ENCODE assay signal across 24 cellular contexts in the genomic region with DNA sequence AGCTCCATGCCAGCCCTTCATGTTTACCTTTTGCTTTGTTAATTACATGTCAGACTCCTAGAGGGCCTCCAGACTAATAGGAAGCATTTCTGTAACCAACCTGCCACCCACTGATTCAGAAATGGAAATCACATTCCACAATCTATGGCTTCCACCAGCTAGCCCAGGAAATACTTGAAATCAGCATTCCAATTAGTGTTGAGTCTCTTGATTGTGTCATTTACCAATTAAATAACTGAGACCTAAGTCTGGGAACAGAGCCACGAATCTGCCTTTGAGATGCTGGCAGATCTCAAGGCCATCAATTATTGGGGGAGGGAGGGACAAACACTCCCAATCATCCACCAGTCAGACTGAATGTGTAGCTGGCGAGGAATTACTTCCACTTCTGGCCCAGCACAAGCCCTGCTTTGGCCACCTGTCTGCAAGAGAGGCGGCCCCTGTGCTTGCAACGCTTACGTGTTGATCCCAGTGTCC. TPM values are rescaled to one million over a fixed set of nuclear protein-coding genes. Genes with fewer than 3 reads are reported as not detected.
DNase-seq lines count a peak whose midpoint lies in the region; ATAC-seq, FAIRE-seq and TF ChIP-seq lines count a peak whose summit lies in the region.
"Had no signal": no experiment of that assay in that cellular context is flagged by ENCODE, and none has a peak within 500 bp of the region (broad histone marks: within the 10 kb centered on the region; RNA-seq: fewer than 3 reads in every experiment).

No MANE protein-coding gene starts in this region.

- 87% methylated on average over 5 of the region's 5 CpGs for WGBS in GM12878 (ENCODE audit: insufficient coverage, insufficient replicate concordance, low lambda C conversion rate, missing lambda C conversion rate)

- no peak overlapping the region for H3K4me2 ChIP-seq in GM12878 (ENCODE audit: control insufficient read depth, insufficient read depth)

- TF ChIP-seq POLR2A in GM12878 (IDR thresholded peaks at IDR 0.05; ENCODE audit: low read depth, low read length) = no peak

- peaks cover 8% of the 10 kb centered on the region for H3K4me1 ChIP-seq in GM12878 (ENCODE audit: control insufficient read depth, insufficient read depth, low read length)
- H3K4me1 ChIP-seq: colonic mucosa, Peyer's patch, prostate gland, tibial artery had no signal

- TSS peak; percentile 32 for BruUV-seq in GM12878 (replicated peaks; lab: Mats Ljungman, UMichigan)

- FAIRE-seq in GM12878 (lab: Jason Lieb, UNC) = no peak
- FAIRE-seq: A204.1 had no signal

- no peaks in the 10 kb centered on the region for H3K79me2 ChIP-seq in GM12878 (ENCODE audit: control insufficient read depth, insufficient read depth, low read length)

- TF ChIP-seq CTCF in GM12878 (IDR thresholded peaks at IDR 0.05 in 2 of 3, conservative IDR thresholded peaks at IDR 0.05 in 1 of 3; ENCODE audit: control insufficient read depth in 2 of 3, extremely low read depth in 1 of 3, insufficient read depth in 1 of 3, low read depth in 3 of 3, low read length in 3 of 3) = no peak
- no peak for TF ChIP-seq CTCF in coronary artery (IDR thresholded peaks at IDR 0.05)

- no peaks in the 10 kb centered on the region for H3K27me3 ChIP-seq in GM12878 (replicated peaks in 1 of 2; ENCODE audit: control insufficient read depth in 2 of 2, insufficient read depth in 2 of 2, low read length in 1 of 2)
- H3K27me3 ChIP-seq: colonic mucosa, Peyer's patch, tibial artery had no signal

- intact Hi-C loops in GM12878 (cut with micrococcal nuclease; ENCODE audit: unreplicated experiment) = no loop called here

- H3K27ac ChIP-seq in GM12878 (ENCODE audit: control insufficient read depth, insufficient read depth) (no peak overlapping the region), coronary artery (no peak overlapping the region)
- H3K27ac ChIP-seq: colonic mucosa, Peyer's patch, prostate gland, tibial artery had no signal

- H3K36me3 Mint-ChIP-seq in activated CD8-positive, alpha-beta memory T cell treated with anti-CD3 and anti-CD28 coated beads, Interleukin-2, amount 10 ng/mL, durations not matched to agents 7 days and 5 days = peaks cover 14% of the 10 kb centered on the region

- no peak overlapping the region for H3K4me3 ChIP-seq in GM12878
- no peak overlapping the region for H3K4me3 ChIP-seq in coronary artery
- H3K4me3 ChIP-seq: colonic mucosa, Peyer's patch, prostate gland, tibial artery had no signal

- no peaks in the 10 kb centered on the region for H3K27me3 Mint-ChIP-seq in activated CD8-positive, alpha-beta memory T cell treated with anti-CD3 and anti-CD28 coated beads, Interleukin-2, amount 10 ng/mL, durations not matched to agents 7 days and 5 days
- H3K27me3 Mint-ChIP-seq: activated CD4-positive, alpha-beta T cell treated with anti-CD3 and anti-CD28 coated beads for 36 hours had no signal

- no peaks in the 10 kb centered on the region for H3K4me1 Mint-ChIP-seq in activated CD8-positive, alpha-beta memory T cell treated with anti-CD3 and anti-CD28 coated beads, Interleukin-2, amount 10 ng/mL, durations not matched to agents 7 days and 5 days
- H3K4me1 Mint-ChIP-seq: activated CD4-positive, alpha-beta T cell treated with anti-CD3 and anti-CD28 coated beads for 36 hours; neural crest cell had no signal

- TF ChIP-seq RAD21 in GM12878 (IDR thresholded peaks at IDR 0.05; ENCODE audit: insufficient read depth, low read depth, low read length) = no peak

- no peak for TF ChIP-seq EP300 in GM12878 (IDR thresholded peaks at IDR 0.05; ENCODE audit: borderline replicate concordance in 1 of 2, control insufficient read depth in 1 of 2, low read depth in 2 of 2, low read length in 2 of 2)

- POLR2A ChIA-PET in GM12878 (lab: Charles Lee) = interaction anchor here (0.6 kb wide), 1 partner anchor 40 kb away, joined by 3 read pairs; no protein-coding TSS in a partner anchor

- no peak overlapping the region for H3K9ac ChIP-seq in GM12878 (ENCODE audit: control insufficient read depth, insufficient read depth, low read length)

- RAD21 ChIA-PET in GM12878 (lab: Charles Lee; ENCODE audit: unreplicated experiment) = no interaction called here

- H3K27ac Mint-ChIP-seq in activated CD8-positive, alpha-beta memory T cell treated with anti-CD3 and anti-CD28 coated beads, Interleukin-2, amount 10 ng/mL, durations not matched to agents 7 days and 5 days = no peak overlapping the region
- H3K27ac Mint-ChIP-seq: activated CD4-positive, alpha-beta T cell treated with anti-CD3 and anti-CD28 coated beads for 36 hours; CD14-positive monocyte had no signal

- SMC1A ChIA-PET in GM12878 (lab: Charles Lee; ENCODE audit: uncharacterized antibody, unreplicated experiment) = no interaction called here

- peaks cover 5 to 20% of the 10 kb centered on the region in 2 experiments for H3K36me3 ChIP-seq in GM12878 (ENCODE audit: control insufficient read depth in 2 of 2, insufficient read depth in 2 of 2, low read length in 1 of 2)
- H3K36me3 ChIP-seq: colonic mucosa, prostate gland had no signal

- DNase-seq in activated CD8-positive, alpha-beta memory T cell treated with anti-CD3 and anti-CD28 coated beads for 24 hours = peak; percentile 32
- no peak for DNase-seq in activated CD8-positive, alpha-beta memory T cell treated with anti-CD3 and anti-CD28 coated beads, Interleukin-2, amount 10 ng/mL, durations not matched to agents 7 days and 5 days
- DNase-seq in NCI-H446 (lab: John Stamatoyannopoulos, UW) = peak; percentile 33 to 71
- DNase-seq in GM12878 (ENCODE audit: low read depth, low spot score) = no peak
- DNase-seq in renal cortical epithelial cell (ENCODE audit: low read depth) = peak; percentile 63
- no peak for DNase-seq in NCI-H226
- no peak for DNase-seq in coronary artery (ENCODE audit: low spot score)
- DNase-seq: activated CD4-positive, alpha-beta T cell treated with anti-CD3 and anti-CD28 coated beads for 36 hours; activated gamma-delta T cell; aorta; colonic mucosa; foreskin fibroblast; hypothalamus; midbrain; MM.1S; NCI-H748 treated with DMSO at 0.1 percent for 48 hours; tibial artery had no signal

- no peak overlapping the region for H2AFZ ChIP-seq in GM12878 (ENCODE audit: control insufficient read depth, low read depth, low read length)

- no peak overlapping the region for H3K4me3 Mint-ChIP-seq in activated CD8-positive, alpha-beta memory T cell treated with anti-CD3 and anti-CD28 coated beads, Interleukin-2, amount 10 ng/mL, durations not matched to agents 7 days and 5 days
- H3K4me3 Mint-ChIP-seq: activated CD4-positive, alpha-beta T cell treated with anti-CD3 and anti-CD28 coated beads for 36 hours; CD14-positive monocyte; neural crest cell had no signal

- ATAC-seq in activated CD8-positive, alpha-beta memory T cell treated with anti-CD3 and anti-CD28 coated beads, Interleukin-2, amount 10 ng/mL, durations not matched to agents 7 days and 5 days = no peak
- ATAC-seq in GM12878 (no peak), HG02571 (IDR thresholded peaks at IDR 0.05; ENCODE audit: unreplicated experiment) (no peak)
- ATAC-seq: activated CD4-positive, alpha-beta T cell treated with anti-CD3 and anti-CD28 coated beads for 36 hours; SK-N-SH treated with all-trans-retinoic acid at 6 μM for 48 hours had no signal

- H3K9me3 Mint-ChIP-seq in activated CD8-positive, alpha-beta memory T cell treated with anti-CD3 and anti-CD28 coated beads, Interleukin-2, amount 10 ng/mL, durations not matched to agents 7 days and 5 days (ENCODE audit: low read depth) = no peaks in the 10 kb centered on the region

- CTCF ChIA-PET in activated CD8-positive, alpha-beta memory T cell treated with anti-CD3 and anti-CD28 coated beads, Interleukin-2, amount 10 ng/mL, durations not matched to agents 7 days and 5 days (lab: Charles Lee) = no interaction called here
- CTCF ChIA-PET in GM12878 (lab: Yijun Ruan, JAX) = no interaction called here

- H4K20me1 ChIP-seq in GM12878 (ENCODE audit: control insufficient read depth, insufficient read depth) = 0 out of 2 replicates have a peak, but pooled peaks cover 5% of the 10 kb centered on the region

- in situ Hi-C loops in GM12878 (cut with MboI) = no loop called here

- no peaks in the 10 kb centered on the region; the same call in 2 of the 3 replicates for H3K9me3 ChIP-seq in GM12878 (replicated peaks; ENCODE audit: control insufficient read depth, insufficient read depth, low read length)
- H3K9me3 ChIP-seq: colonic mucosa, Peyer's patch, prostate gland, tibial artery had no signal

RNA-seq across cellular contexts. Expression of a gene that starts 27.4 kb away (rescaled TPM):
- total RNA-seq in activated CD8-positive, alpha-beta memory T cell treated with anti-CD3 and anti-CD28 coated beads, Interleukin-2, amount 10 ng/mL, durations not matched to agents 7 days and 5 days = 10 to 100 TPM; 40.3 to 42.7 TPM
- 11.6 and 16.7 TPM in 2 replicates for total RNA-seq in GM12878 (2013; cell fraction: nucleolus; rRNA removed)
- total RNA-seq in GM12878 (2014; rRNA removed) (13.8 and 20.3 TPM in 2 replicates), GM12878 (2014; rRNA removed; fragmentation: Illumina TruSeq; extraction: Trizol) (20.6 and 23.9 TPM in 2 replicates), GM12878 (2021) (26.0 and 26.2 TPM in 2 replicates), renal cortical epithelial cell (10.9 and 23.9 TPM in 2 replicates)
- polyA plus RNA-seq in GM12878 (2011; ENCODE audit: low read depth) = 4.5 TPM
- polyA plus RNA-seq in GM12878 (2011; rRNA removed) (36.8 and 44.2 TPM in 2 replicates), GM12878 (2014; fragmentation: Illumina TruSeq; extraction: Trizol) (16.1 and 23.0 TPM in 2 replicates), GM12878 (2014; fragmentation: Nextera tagmentation; extraction: Ambion mirVana) (10 to 100 TPM in 1 of 2 experiments, 1 to 10 TPM in 1; 2.4 to 15.4 TPM), GM12878 (2014; rRNA removed) (22.8 and 22.9 TPM in 2 replicates), GM12878 (2016; fragmentation: Nextera tagmentation; extraction: Ambion mirVana) (1 to 10 TPM; 5.6 to 8.8 TPM)
- 17.1 and 19.2 TPM in 2 replicates for polyA plus RNA-seq in GM12878 (2011; cell fraction: cytosol; rRNA removed)
- 33.3 and 37.4 TPM in 2 replicates for polyA plus RNA-seq in GM12878 (2011; cell fraction: nucleus; rRNA removed)
- polyA plus RNA-seq in GM12878 (2012) = 21.8 and 22.4 TPM in 2 replicates
- 9.2 and 11.6 TPM in 2 replicates for polyA minus RNA-seq in GM12878 (2011; rRNA and poly(A)+ RNA removed)
- 5.5 and 6.7 TPM in 2 replicates for polyA minus RNA-seq in GM12878 (2011; cell fraction: cytosol; rRNA and poly(A)+ RNA removed)
- polyA minus RNA-seq in GM12878 (2011; cell fraction: nucleus; rRNA and poly(A)+ RNA removed) = 5.8 and 7.3 TPM in 2 replicates

RNA-seq across cellular contexts. Expression of a gene that starts 59.6 kb away (rescaled TPM):
- total RNA-seq in activated CD8-positive, alpha-beta memory T cell treated with anti-CD3 and anti-CD28 coated beads, Interleukin-2, amount 10 ng/mL, durations not matched to agents 7 days and 5 days = not detected
- total RNA-seq in GM12878 (2013; cell fraction: nucleolus; rRNA removed) = not detected in 2 replicates
- total RNA-seq in GM12878 (2014; rRNA removed) (0.17 and 0.49 TPM in 2 replicates), GM12878 (2014; rRNA removed; fragmentation: Illumina TruSeq; extraction: Trizol) (0.22 TPM in 1 of 2 replicates, not detected in the other), GM12878 (2021) (0.36 and 0.64 TPM in 2 replicates), renal cortical epithelial cell (not detected in 2 replicates)
- not detected for polyA plus RNA-seq in GM12878 (2011; ENCODE audit: low read depth)
- polyA plus RNA-seq in GM12878 (2011; rRNA removed) (not detected in 2 replicates), GM12878 (2014; fragmentation: Illumina TruSeq; extraction: Trizol) (0.24 and 0.31 TPM in 2 replicates), GM12878 (2014; fragmentation: Nextera tagmentation; extraction: Ambion mirVana) (under 1 TPM in 1 of 2 experiments, not detected in 1; 0.06 TPM), GM12878 (2014; rRNA removed) (0.41 and 1.0 TPM in 2 replicates), GM12878 (2016; fragmentation: Nextera tagmentation; extraction: Ambion mirVana) (not detected)
- not detected in 2 replicates for polyA plus RNA-seq in GM12878 (2011; cell fraction: cytosol; rRNA removed)
- polyA plus RNA-seq in GM12878 (2011; cell fraction: nucleus; rRNA removed) = not detected in 2 replicates
- polyA plus RNA-seq in GM12878 (2012) = not detected in 2 replicates
- polyA minus RNA-seq in GM12878 (2011; rRNA and poly(A)+ RNA removed) = not detected in 2 replicates
- polyA minus RNA-seq in GM12878 (2011; cell fraction: cytosol; rRNA and poly(A)+ RNA removed) = not detected in 2 replicates
- not detected in 2 replicates for polyA minus RNA-seq in GM12878 (2011; cell fraction: nucleus; rRNA and poly(A)+ RNA removed)
- total RNA-seq: activated CD4-positive, alpha-beta T cell treated with anti-CD3 and anti-CD28 coated beads for 36 hours; aorta; neural crest cell; prostate gland had no signal
- polyA plus RNA-seq: aorta, CD14-positive monocyte had no signal

Comparison
In these comparisons a context has a peak if more than half of its experiments do, and no peak if none do; other contexts are left out.
1. DNase-seq: peak in activated CD8-positive, alpha-beta memory T cell treated with anti-CD3 and anti-CD28 coated beads for 24 hours (single experiment), NCI-H446 (2 of 2) and renal cortical epithelial cell (single experiment); none in activated CD8-positive, alpha-beta memory T cell treated with anti-CD3 and anti-CD28 coated beads, Interleukin-2, amount 10 ng/mL, durations not matched to agents 7 days and 5 days (single experiment), GM12878 (single experiment), NCI-H226 (single experiment) and coronary artery (single experiment).